ENCODE assay signal across 1 cellular context in the genomic region with DNA sequence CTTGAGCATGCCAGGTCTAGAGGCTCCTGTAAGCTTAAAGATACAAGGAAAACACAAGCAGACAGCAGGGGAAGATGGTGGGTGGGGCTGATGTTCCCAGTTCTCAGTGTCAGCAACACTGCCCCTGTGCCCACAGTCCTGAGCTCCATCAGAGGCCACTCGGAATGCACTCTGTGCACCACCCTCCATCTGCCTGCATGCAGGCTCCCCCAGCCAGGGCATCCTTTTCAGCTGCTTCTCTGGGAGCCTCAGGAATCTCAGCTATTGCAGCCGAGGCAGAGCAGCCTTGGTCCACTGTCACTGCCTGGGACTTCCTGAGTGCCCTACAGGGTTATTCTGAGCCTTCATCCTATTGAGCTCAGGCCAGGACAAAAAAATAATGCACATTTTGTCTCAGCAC.
TF ChIP-seq lines count a peak whose summit lies in the region.

No MANE protein-coding gene starts in this region.

TF ChIP-seq in IMR-90, 13 proteins besides CTCF, POLR2A, EP300 and RAD21:
- TF ChIP-seq MXI1 (IDR thresholded peaks at IDR 0.05; ENCODE audit: borderline replicate concordance, low read depth, low read length) (no peak), RFX5 (IDR thresholded peaks at IDR 0.05; ENCODE audit: low read depth, low read length) (no peak), SMC3 (IDR thresholded peaks at IDR 0.05; ENCODE audit: low read depth, low read length) (no peak), NFE2L2 (IDR thresholded peaks at IDR 0.05; ENCODE audit: low read depth, low read length) (no peak), BHLHE40 (IDR thresholded peaks at IDR 0.05; ENCODE audit: low read depth, low read length) (no peak), CHD1 (IDR thresholded peaks at IDR 0.05; ENCODE audit: low read depth, low read length) (no peak), CEBPB (IDR thresholded peaks at IDR 0.05; ENCODE audit: low read depth, low read length) (no peak), MAFK (IDR thresholded peaks at IDR 0.05; ENCODE audit: low read depth, low read length) (no peak), MAZ (IDR thresholded peaks at IDR 0.05; ENCODE audit: borderline replicate concordance, low read depth, low read length) (no peak), FOS (IDR thresholded peaks at IDR 0.05; ENCODE audit: low read depth, low read length) (no peak)
- TF ChIP-seq, protein P1, sequence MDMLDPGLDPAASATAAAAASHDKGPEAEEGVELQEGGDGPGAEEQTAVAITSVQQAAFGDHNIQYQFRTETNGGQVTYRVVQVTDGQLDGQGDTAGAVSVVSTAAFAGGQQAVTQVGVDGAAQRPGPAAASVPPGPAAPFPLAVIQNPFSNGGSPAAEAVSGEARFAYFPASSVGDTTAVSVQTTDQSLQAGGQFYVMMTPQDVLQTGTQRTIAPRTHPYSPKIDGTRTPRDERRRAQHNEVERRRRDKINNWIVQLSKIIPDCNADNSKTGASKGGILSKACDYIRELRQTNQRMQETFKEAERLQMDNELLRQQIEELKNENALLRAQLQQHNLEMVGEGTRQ (IDR thresholded peaks at IDR 0.05; ENCODE audit: low read depth, low read length) = no peak
- TF ChIP-seq, protein P2, sequence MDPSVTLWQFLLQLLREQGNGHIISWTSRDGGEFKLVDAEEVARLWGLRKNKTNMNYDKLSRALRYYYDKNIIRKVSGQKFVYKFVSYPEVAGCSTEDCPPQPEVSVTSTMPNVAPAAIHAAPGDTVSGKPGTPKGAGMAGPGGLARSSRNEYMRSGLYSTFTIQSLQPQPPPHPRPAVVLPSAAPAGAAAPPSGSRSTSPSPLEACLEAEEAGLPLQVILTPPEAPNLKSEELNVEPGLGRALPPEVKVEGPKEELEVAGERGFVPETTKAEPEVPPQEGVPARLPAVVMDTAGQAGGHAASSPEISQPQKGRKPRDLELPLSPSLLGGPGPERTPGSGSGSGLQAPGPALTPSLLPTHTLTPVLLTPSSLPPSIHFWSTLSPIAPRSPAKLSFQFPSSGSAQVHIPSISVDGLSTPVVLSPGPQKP (IDR thresholded peaks at IDR 0.05; ENCODE audit: borderline replicate concordance, low read depth, low read length) = no peak
